In the genomic region with DNA sequence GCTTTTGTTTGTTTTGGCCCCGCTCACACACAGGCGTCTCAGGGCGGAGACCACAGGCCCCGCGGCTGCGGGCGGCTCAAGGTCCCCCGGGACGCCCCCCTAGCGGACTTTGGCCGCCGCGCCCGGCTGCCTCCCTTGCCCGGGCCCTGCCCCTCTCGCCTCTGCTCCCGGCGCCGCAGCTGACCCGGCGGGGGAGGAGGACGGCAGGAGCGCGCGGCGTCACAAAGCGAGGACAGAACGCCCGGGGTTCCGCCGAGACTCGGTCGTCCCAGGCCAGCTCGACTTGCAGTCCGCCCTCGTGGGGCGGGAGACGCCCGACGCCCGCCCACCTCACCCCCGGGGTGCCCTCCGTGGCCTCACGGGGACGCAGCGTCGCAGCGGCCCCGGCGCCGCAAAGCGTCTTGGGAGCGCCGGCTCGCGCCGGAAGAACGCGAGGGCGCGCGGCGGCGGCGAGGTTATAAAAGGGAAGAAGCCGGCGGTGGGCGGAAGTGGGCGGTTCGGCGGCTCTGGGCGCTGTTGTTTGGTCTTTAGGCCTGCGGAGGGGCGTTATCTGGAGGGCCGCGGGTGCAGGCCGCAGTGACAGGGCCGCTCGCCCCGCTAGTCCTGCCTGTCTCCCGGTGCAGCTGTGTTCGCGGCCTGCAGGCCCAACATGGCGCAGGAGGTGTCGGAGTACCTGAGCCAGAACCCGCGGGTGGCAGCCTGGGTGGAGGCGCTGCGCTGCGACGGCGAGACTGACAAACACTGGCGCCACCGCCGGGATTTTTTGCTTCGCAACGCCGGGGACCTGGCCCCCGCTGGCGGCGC, we compare ENCODE assay signal across 8 cellular contexts. TPM values are rescaled to one million over a fixed set of nuclear protein-coding genes. Genes with fewer than 3 reads are reported as not detected.
DNase-seq lines count a peak whose midpoint lies in the region; ATAC-seq and TF ChIP-seq lines count a peak whose summit lies in the region.

A gene with protein sequence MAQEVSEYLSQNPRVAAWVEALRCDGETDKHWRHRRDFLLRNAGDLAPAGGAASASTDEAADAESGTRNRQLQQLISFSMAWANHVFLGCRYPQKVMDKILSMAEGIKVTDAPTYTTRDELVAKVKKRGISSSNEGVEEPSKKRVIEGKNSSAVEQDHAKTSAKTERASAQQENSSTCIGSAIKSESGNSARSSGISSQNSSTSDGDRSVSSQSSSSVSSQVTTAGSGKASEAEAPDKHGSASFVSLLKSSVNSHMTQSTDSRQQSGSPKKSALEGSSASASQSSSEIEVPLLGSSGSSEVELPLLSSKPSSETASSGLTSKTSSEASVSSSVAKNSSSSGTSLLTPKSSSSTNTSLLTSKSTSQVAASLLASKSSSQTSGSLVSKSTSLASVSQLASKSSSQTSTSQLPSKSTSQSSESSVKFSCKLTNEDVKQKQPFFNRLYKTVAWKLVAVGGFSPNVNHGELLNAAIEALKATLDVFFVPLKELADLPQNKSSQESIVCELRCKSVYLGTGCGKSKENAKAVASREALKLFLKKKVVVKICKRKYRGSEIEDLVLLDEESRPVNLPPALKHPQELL (plus strand): TSS at position 488 of the 804 bp plus-strand sequence. CDS start 162 bp downstream, at position 650.

- H3K9me3 ChIP-seq in hepatocyte (ENCODE audit: low read depth), result no peaks in the 10 kb centered on the region

- H2AFZ ChIP-seq in hepatocyte, result peak within 1 kb of the TSS; percentile 73

- peak; percentile 8 for TF ChIP-seq CTCF in 22Rv1 (IDR thresholded peaks at IDR 0.05)
- no peak for TF ChIP-seq CTCF in hepatocyte (IDR thresholded peaks at IDR 0.05; ENCODE audit: poor library complexity)
- peak; percentile 3 for TF ChIP-seq CTCF in retinal pigment epithelial cell (conservative IDR thresholded peaks at IDR 0.05; ENCODE audit: low read depth, low read length)

- 2% methylated on average over 78 of the region's 101 CpGs for WGBS in hepatocyte (ENCODE audit: low lambda C conversion rate, missing lambda C conversion rate)

- H3K27me3 ChIP-seq in hepatocyte, result no peaks in the 10 kb centered on the region

- H3K79me2 ChIP-seq in hepatocyte, result peaks cover 50% of the 10 kb centered on the region

- DNase-seq in NCI-H2081 treated with DMSO at 0.1 percent for 48 hours (lab: John Stamatoyannopoulos, UW) (peak; percentile 55), T1000 (lab: John Stamatoyannopoulos, UW) (peak; percentile 53), astrocyte of the hippocampus (ENCODE audit: low read depth, low spot score) (peak; percentile 99), hepatocyte (ENCODE audit: low spot score) (peak; percentile 96), retinal pigment epithelial cell (ENCODE audit: low read depth) (peak; percentile 65)

- peaks cover 18% of the 10 kb centered on the region for H4K20me1 ChIP-seq in hepatocyte (ENCODE audit: insufficient read depth, poor library complexity, severe bottlenecking)

- ATAC-seq in GM18519 (IDR thresholded peaks at IDR 0.05; ENCODE audit: low FRiP score, unreplicated experiment) (peak; percentile 81), HG03045 (IDR thresholded peaks at IDR 0.05; ENCODE audit: unreplicated experiment) (peak; percentile 87)

- H3K4me3 ChIP-seq in hepatocyte (peak within 1 kb of the TSS; percentile 80), retinal pigment epithelial cell (ENCODE audit: low read length) (peak within 1 kb of the TSS; percentile 87)

- H3K4me2 ChIP-seq in hepatocyte, result peak within 1 kb of the TSS; percentile 80

- H3K4me1 ChIP-seq in hepatocyte (ENCODE audit: insufficient read depth), result peaks cover 29% of the 10 kb centered on the region

- H3K27ac ChIP-seq in 22Rv1 (peak within 1 kb of the TSS; percentile 99), hepatocyte (peak within 1 kb of the TSS; percentile 99)

- peaks cover 8% of the 10 kb centered on the region for H3K36me3 ChIP-seq in hepatocyte (replicated peaks; ENCODE audit: insufficient read depth, low read depth)

- no peaks in the 10 kb centered on the region for H3K9me2 ChIP-seq in hepatocyte (replicated peaks; ENCODE audit: insufficient read depth)

RNA-seq across cellular contexts. Expression of the gene that starts here (rescaled TPM):
- total RNA-seq in hepatocyte, result 43.6 and 43.7 TPM in 2 replicates
- 18.9 and 26.7 TPM in 2 replicates for polyA plus RNA-seq in hepatocyte

Comparison
In these comparisons a context has a peak if more than half of its experiments do, and no peak if none do; other contexts are left out.
1. Peak in every context shown above with its lines: DNase-seq, ATAC-seq, H3K4me3 ChIP-seq and H3K27ac ChIP-seq.